In genomic region chr7:127107601-127108007, GRCh38 we compare ENCODE assay signal across 8 cellular contexts.
A peak's percentile ranks its signal among the peaks of the same experiment; 100 is the strongest.
DNase-seq lines count a peak whose midpoint lies in the region; ATAC-seq and TF ChIP-seq lines count a peak whose summit lies in the region.

No MANE protein-coding gene starts in this region.

- H3K9me3 ChIP-seq in adrenal gland (replicated peaks in 1 of 3) (no peaks in the 10 kb centered on the region), tibial artery (peaks cover 0 to 3% (median 2%) of the 10 kb centered on the region in 3 donors)

- peak; percentile 83 for ATAC-seq in GM18870 (IDR thresholded peaks at IDR 0.05; ENCODE audit: unreplicated experiment)
- ATAC-seq in HG02973 (IDR thresholded peaks at IDR 0.05; ENCODE audit: unreplicated experiment): peak; percentile 94

- intact Hi-C loops in adrenal gland (cut with DNase I) (loop anchor here in 1 of 2 donors (5.0 kb wide), 1 partner anchor 215 kb away; no protein-coding TSS in a partner anchor), tibial artery (cut with DNase I; ENCODE audit: low total_unique reads) (no loop called here)

- no peaks in the 10 kb centered on the region for H3K36me3 ChIP-seq in adrenal gland (replicated peaks in 1 of 2)
- H3K36me3 ChIP-seq in tibial artery: no peaks in the 10 kb centered on the region

- H3K4me3 ChIP-seq in adrenal gland (no peak overlapping the region), tibial artery (no peak overlapping the region)

- DNase-seq in COLO829 (ENCODE audit: low spot score) (peak; percentile 66), NCI-H226 (peak; percentile 4), adrenal gland (peak; percentile 33 to 69 (median 58)), islet precursor cell (peak; percentile 81), superior temporal gyrus (ENCODE audit: extremely low spot score) (peak; percentile 72), tibial artery (no peak)

- H3K4me1 ChIP-seq in adrenal gland (replicated peaks in 1 of 2) (no peaks in the 10 kb centered on the region), tibial artery (no peaks in the 10 kb centered on the region)

- WGBS in adrenal gland, 4 donors: 19 to 24% (median 22%) methylated on average over 5 of the region's 5 CpGs

- TF ChIP-seq CTCF in adrenal gland (IDR thresholded peaks at IDR 0.05): peak; percentile 24 to 50 (median 36)
- TF ChIP-seq CTCF in tibial artery (IDR thresholded peaks at IDR 0.05): no peak

- no peak for TF ChIP-seq POLR2A in adrenal gland (IDR thresholded peaks at IDR 0.05)

- H3K27me3 ChIP-seq in adrenal gland: no peaks in the 10 kb centered on the region
- H3K27me3 ChIP-seq in tibial artery: no peaks in the 10 kb centered on the region

- H3K27ac ChIP-seq in adrenal gland (no peak overlapping the region), tibial artery (no peak overlapping the region)

Comparison
In these comparisons a context has a peak if more than half of its experiments do, and no peak if none do; other contexts are left out.
1. DNase-seq: peak in COLO829 (single experiment), NCI-H226 (single experiment), adrenal gland (7 of 7), islet precursor cell (single experiment) and superior temporal gyrus (single experiment); none in tibial artery (0 of 2).
2. CTCF ChIP-seq: peak in adrenal gland (6 of 6); none in tibial artery (0 of 2).